Comparison of ENCODE assay signal across 1 cellular context in genomic region chr4:114598191-114599121, GRCh38.
TF ChIP-seq lines count a peak whose summit lies in the region.

Gene UGT8 (plus strand): TSS chr4:114598807. CDS start chr4:114622881, 24,074 bp downstream.

TF ChIP-seq in WTC11, 78 proteins besides CTCF, POLR2A, EP300 and RAD21 (continues in another document):
- TF ChIP-seq ARID4B (CRISPR knock-in tag; IDR thresholded peaks at IDR 0.05; ENCODE audit: borderline replicate concordance) (peak; percentile 98), FOXP4 (CRISPR knock-in tag; IDR thresholded peaks at IDR 0.05) (peak; percentile 90), ZBTB43 (CRISPR knock-in tag; IDR thresholded peaks at IDR 0.05) (peak; percentile 75), KAT7 (CRISPR knock-in tag; IDR thresholded peaks at IDR 0.05; ENCODE audit: borderline replicate concordance) (peak; percentile 99), NR3C1 (CRISPR knock-in tag; conservative IDR thresholded peaks at IDR 0.05; ENCODE audit: low read depth) (0 out of 2 replicates have a peak, but pooled peaks have one; percentile 49), MAX (CRISPR knock-in tag; IDR thresholded peaks at IDR 0.05) (peak; percentile 96), ERG (CRISPR knock-in tag; IDR thresholded peaks at IDR 0.05) (no peak), PREB (CRISPR knock-in tag; IDR thresholded peaks at IDR 0.05; ENCODE audit: borderline replicate concordance) (no peak), JUN (CRISPR knock-in tag; IDR thresholded peaks at IDR 0.05) (peak; percentile 83), PRDM15 (CRISPR knock-in tag; IDR thresholded peaks at IDR 0.05) (0 out of 2 replicates have a peak, but pooled peaks have one; percentile 32), ZNF317 (CRISPR knock-in tag; IDR thresholded peaks at IDR 0.05; ENCODE audit: borderline replicate concordance, low read depth) (no peak), HMGXB4 (CRISPR knock-in tag; IDR thresholded peaks at IDR 0.05) (peak; percentile 96), ZNF219 (CRISPR knock-in tag; IDR thresholded peaks at IDR 0.05; ENCODE audit: borderline replicate concordance) (peak; percentile 89), FOXP1 (CRISPR knock-in tag; IDR thresholded peaks at IDR 0.05; ENCODE audit: borderline replicate concordance) (peak; percentile 87; the same call in 1 of the 2 replicates), ZMAT4 (CRISPR knock-in tag; IDR thresholded peaks at IDR 0.05) (no peak), ATF1 (CRISPR knock-in tag; IDR thresholded peaks at IDR 0.05) (0 out of 2 replicates have a peak, but pooled peaks have one; percentile 70), SMAD4 (CRISPR knock-in tag; IDR thresholded peaks at IDR 0.05) (peak; percentile 91), ZNF425 (CRISPR knock-in tag; conservative IDR thresholded peaks at IDR 0.05) (no peak), MLX (CRISPR knock-in tag; IDR thresholded peaks at IDR 0.05) (no peak), AR (CRISPR knock-in tag; IDR thresholded peaks at IDR 0.05) (no peak), SMAD3 (CRISPR knock-in tag; IDR thresholded peaks at IDR 0.05; ENCODE audit: borderline replicate concordance) (peak; percentile 2), E2F5 (CRISPR knock-in tag; IDR thresholded peaks at IDR 0.05) (peak; percentile 83), PRRX2 (CRISPR knock-in tag; IDR thresholded peaks at IDR 0.05) (no peak), TP53 (CRISPR knock-in tag; IDR thresholded peaks at IDR 0.05) (peak; percentile 94), ZNF121 (CRISPR knock-in tag; IDR thresholded peaks at IDR 0.05) (peak; percentile 70; the same call in 1 of the 2 replicates), ZBTB21 (CRISPR knock-in tag; IDR thresholded peaks at IDR 0.05; ENCODE audit: borderline replicate concordance) (peak; percentile 6; the same call in 1 of the 2 replicates), ETV6 (CRISPR knock-in tag; IDR thresholded peaks at IDR 0.05) (peak; percentile 78)
